Comparison of ENCODE assay signal across 1 cellular context in the genomic region with DNA sequence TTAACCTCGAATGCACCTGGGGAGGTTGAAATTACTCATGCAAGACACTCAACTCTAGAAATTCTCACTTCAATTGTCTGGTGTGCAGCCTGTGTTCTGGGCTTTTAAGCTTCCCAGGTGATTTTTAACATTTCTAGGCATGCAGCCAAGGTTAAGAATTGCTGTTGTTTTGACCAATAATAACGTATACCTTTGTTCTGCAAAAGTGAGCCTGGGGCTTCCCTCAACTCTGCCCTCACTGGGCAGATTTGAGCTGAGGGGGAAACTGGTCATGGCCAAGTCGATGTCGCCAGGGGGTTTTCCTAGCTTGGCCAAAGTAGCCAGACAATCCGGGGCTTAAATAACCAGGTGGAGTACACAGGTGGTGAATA.
TF ChIP-seq lines count a peak whose summit lies in the region.

No MANE protein-coding gene starts in this region.

TF ChIP-seq in WTC11, 78 proteins besides CTCF, POLR2A, EP300 and RAD21 (continued from another document):
- no peak for TF ChIP-seq NFYB (CRISPR knock-in tag; conservative IDR thresholded peaks at IDR 0.05; ENCODE audit: low read depth)
